Comparison of ENCODE assay signal across 10 cellular contexts in the genomic region with DNA sequence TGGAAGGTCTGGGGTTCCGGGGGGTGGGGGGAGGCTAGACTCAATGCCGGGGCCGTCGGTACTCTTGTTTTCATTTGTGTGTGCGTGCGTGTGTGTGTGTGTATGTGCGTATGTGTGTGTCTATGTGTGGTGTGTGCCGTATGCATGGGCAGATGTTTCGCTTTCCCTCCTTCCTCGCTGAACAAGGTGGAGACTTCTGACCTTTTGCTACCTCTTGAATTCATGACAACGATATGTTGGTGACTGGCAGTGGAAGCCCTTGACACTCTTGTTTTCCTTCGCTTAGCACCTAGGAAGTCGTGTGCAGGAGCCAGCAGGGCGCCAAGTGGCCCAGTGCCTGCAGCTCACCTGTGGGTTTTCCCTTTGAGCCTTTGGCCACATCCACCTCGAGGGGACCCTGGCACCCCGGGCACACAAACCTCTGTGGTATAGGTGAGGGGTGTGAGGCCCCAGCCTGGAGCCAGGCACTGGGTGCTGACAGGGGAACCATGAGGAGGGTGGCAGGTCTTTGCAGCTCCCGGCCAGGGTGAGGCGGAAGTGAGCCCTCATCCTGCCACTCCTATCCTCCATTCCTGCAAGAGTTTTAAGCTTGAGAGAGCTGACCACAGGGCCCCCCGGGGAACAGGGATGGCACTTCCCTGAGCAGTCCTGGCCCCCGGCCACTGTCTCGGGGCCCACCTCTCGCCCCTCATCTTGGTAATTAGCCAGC. TPM values are rescaled to one million over a fixed set of nuclear protein-coding genes. Genes with fewer than 3 reads are reported as not detected.
DNase-seq lines count a peak whose midpoint lies in the region; ATAC-seq and TF ChIP-seq lines count a peak whose summit lies in the region.
"Had no signal": no experiment of that assay in that cellular context is flagged by ENCODE, and none has a peak within 500 bp of the region (broad histone marks: within the 10 kb centered on the region; RNA-seq: fewer than 3 reads in every experiment).

No MANE protein-coding gene starts in this region.

- H3K27ac ChIP-seq in BLaER1 treated with 17β-estradiol and CSF1 and Interleukin-3, amounts not matched to agents 10 nM and 100 nM, result peak overlapping the region in 9 of 11 experiments; percentile 59 to 83 (median 73); a peak in 18 of 22 replicates
- H3K27ac ChIP-seq in body of pancreas, result peak overlapping the region in 1 of 4 donors; percentile 7

- peaks cover 27 to 52% (median 44%) of the 10 kb centered on the region in 11 experiments; a peak in 21 of 22 replicates for H3K36me3 ChIP-seq in BLaER1 treated with 17β-estradiol and CSF1 and Interleukin-3, amounts not matched to agents 10 nM and 100 nM
- H3K36me3 ChIP-seq in body of pancreas (replicated peaks in 1 of 2; ENCODE audit: insufficient read depth in 1 of 2, low read depth in 2 of 2), result peaks cover 0 to 10% of the 10 kb centered on the region in 2 donors

- no peaks in the 10 kb centered on the region for H3K4me1 Mint-ChIP-seq in natural killer cell treated with Interleukin-12 subunit alpha and Interleukin-12 subunit beta and Interleukin-15 and Interleukin-18, amount 100 ng/mL, for 72 hours (ENCODE audit: low read depth in 2 of 2)

- POLR2A ChIA-PET in HEK293T (lab: Yijun Ruan, JAX), result interaction anchor here (0.9 kb wide), 1 partner anchor 181 kb away, joined by 3 read pairs; no protein-coding TSS in a partner anchor

- DNase-seq in HEK293T (ENCODE audit: extremely low spot score) (peak; percentile 69), body of pancreas (peak; percentile 77 to 90 (median 83)), NCI-H2029 treated with DMSO at 0.1 percent for 48 hours (lab: John Stamatoyannopoulos, UW) (no peak), HuH-7.5 (ENCODE audit: low spot score) (no peak)
- DNase-seq in natural killer cell treated with Interleukin-12 subunit alpha and Interleukin-12 subunit beta and Interleukin-15 and Interleukin-18, amount 100 ng/mL, for 72 hours (ENCODE audit: low spot score), result peak; percentile 49
- DNase-seq: COR-L47, NCI-H748 treated with DMSO at 0.1 percent for 48 hours had no signal

- no peaks in the 10 kb centered on the region for H3K9me3 Mint-ChIP-seq in natural killer cell treated with Interleukin-12 subunit alpha and Interleukin-12 subunit beta and Interleukin-15 and Interleukin-18, amount 100 ng/mL, for 72 hours

- H3K27me3 ChIP-seq in BLaER1 treated with 17β-estradiol and CSF1 and Interleukin-3, amounts not matched to agents 10 nM and 100 nM, result no peaks in the 10 kb centered on the region
- no peaks in the 10 kb centered on the region for H3K27me3 ChIP-seq in body of pancreas

- H3K9ac ChIP-seq in BLaER1 treated with 17β-estradiol and CSF1 and Interleukin-3, amounts not matched to agents 10 nM and 100 nM, result peak overlapping the region in 9 of 11 experiments; percentile 3 to 71 (median 65); a peak in 16 of 22 replicates

- H3K4me3 ChIP-seq in BLaER1 treated with 17β-estradiol and CSF1 and Interleukin-3, amounts not matched to agents 10 nM and 100 nM, result no peak overlapping the region; a peak in 1 of 20 replicates
- H3K4me3 ChIP-seq in body of pancreas, result no peak overlapping the region

- ATAC-seq in body of pancreas (peak; percentile 78), GM21447 (IDR thresholded peaks at IDR 0.05; ENCODE audit: unreplicated experiment) (no peak), HG03159 (IDR thresholded peaks at IDR 0.05; ENCODE audit: unreplicated experiment) (no peak)
- ATAC-seq in natural killer cell treated with Interleukin-12 subunit alpha and Interleukin-12 subunit beta and Interleukin-15 and Interleukin-18, amount 100 ng/mL, for 72 hours, result no peak

- peak overlapping the region; percentile 52 to 87 (median 77) for H3K4me2 ChIP-seq in BLaER1 treated with 17β-estradiol and CSF1 and Interleukin-3, amounts not matched to agents 10 nM and 100 nM

- CTCF ChIA-PET in HEK293T (lab: Yijun Ruan, JAX), result interaction anchor here (0.5 to 0.8 kb wide), 3 partner anchors 9 to 195 kb away, joined by 3 read pairs; no protein-coding TSS in a partner anchor

- no peak overlapping the region for H3K27ac Mint-ChIP-seq in natural killer cell treated with Interleukin-12 subunit alpha and Interleukin-12 subunit beta and Interleukin-15 and Interleukin-18, amount 100 ng/mL, for 72 hours

- H3K9me3 ChIP-seq in BLaER1 treated with 17β-estradiol and CSF1 and Interleukin-3, amounts not matched to agents 10 nM and 100 nM (replicated peaks in 1 of 11), result no peaks in the 10 kb centered on the region
- no peaks in the 10 kb centered on the region for H3K9me3 ChIP-seq in body of pancreas

- peaks cover 66 to 95% (median 88%) of the 10 kb centered on the region in 11 experiments for H4K20me1 ChIP-seq in BLaER1 treated with 17β-estradiol and CSF1 and Interleukin-3, amounts not matched to agents 10 nM and 100 nM

- WGBS in body of pancreas, 2 donors, result 35 to 41% methylated on average over 17 to 22 of the region's 22 CpGs

- H3K4me1 ChIP-seq in BLaER1 treated with 17β-estradiol and CSF1 and Interleukin-3, amounts not matched to agents 10 nM and 100 nM, result peaks cover 46 to 96% (median 92%) of the 10 kb centered on the region in 10 experiments
- peaks cover 31% of the 10 kb centered on the region for H3K4me1 ChIP-seq in body of pancreas

- peak in 2 of 7 experiments; percentile 19 to 39 for TF ChIP-seq CTCF in body of pancreas (IDR thresholded peaks at IDR 0.05)

- no peak overlapping the region for H3K4me3 Mint-ChIP-seq in natural killer cell treated with Interleukin-12 subunit alpha and Interleukin-12 subunit beta and Interleukin-15 and Interleukin-18, amount 100 ng/mL, for 72 hours

- H3K27me3 Mint-ChIP-seq in natural killer cell treated with Interleukin-12 subunit alpha and Interleukin-12 subunit beta and Interleukin-15 and Interleukin-18, amount 100 ng/mL, for 72 hours, result no peaks in the 10 kb centered on the region

- TF ChIP-seq POLR2A in body of pancreas (IDR thresholded peaks at IDR 0.05), result peak in 1 of 3 donors; percentile 6

- intact Hi-C loops in body of pancreas (cut with DNase I), result no loop called here

- no peaks in the 10 kb centered on the region for H3K36me3 Mint-ChIP-seq in natural killer cell treated with Interleukin-12 subunit alpha and Interleukin-12 subunit beta and Interleukin-15 and Interleukin-18, amount 100 ng/mL, for 72 hours

TF ChIP-seq in HEK293T, 16 proteins besides CTCF, POLR2A, EP300 and RAD21:
- TF ChIP-seq HDGF (IDR thresholded peaks at IDR 0.05; ENCODE audit: borderline replicate concordance) (0 out of 2 replicates have a peak, but pooled peaks have one; percentile 28), ARNT (IDR thresholded peaks at IDR 0.05) (no peak), BHLHE40 (IDR thresholded peaks at IDR 0.05; ENCODE audit: borderline replicate concordance) (no peak), FOXM1 (IDR thresholded peaks at IDR 0.05; ENCODE audit: borderline replicate concordance) (no peak), L3MBTL2 (conservative IDR thresholded peaks at IDR 0.05) (no peak), CTBP1 (IDR thresholded peaks at IDR 0.05; ENCODE audit: borderline replicate concordance) (no peak), ZNF384 (IDR thresholded peaks at IDR 0.05) (no peak)

RNA-seq across cellular contexts. Expression of a gene that starts 19.3 kb away (rescaled TPM):
- total RNA-seq in body of pancreas, result under 1 TPM in 1 of 2 donors, not detected in 1; 0.33 TPM
- 1 to 10 TPM; 1.4 to 3.5 TPM for total RNA-seq in natural killer cell treated with Interleukin-12 subunit alpha and Interleukin-12 subunit beta and Interleukin-15 and Interleukin-18, amount 100 ng/mL, for 72 hours

RNA-seq across cellular contexts. Expression of a gene that starts 30.7 kb away (rescaled TPM):
- total RNA-seq in body of pancreas, result 1 to 10 TPM; 2.9 to 4.0 TPM
- total RNA-seq in natural killer cell treated with Interleukin-12 subunit alpha and Interleukin-12 subunit beta and Interleukin-15 and Interleukin-18, amount 100 ng/mL, for 72 hours, result 1 to 10 TPM; 7.4 to 9.7 TPM

Comparison
In these comparisons a context has a peak if more than half of its experiments do, and no peak if none do; other contexts are left out.
1. DNase-seq: peak in HEK293T (single experiment), body of pancreas (4 of 4) and natural killer cell treated with Interleukin-12 subunit alpha and Interleukin-12 subunit beta and Interleukin-15 and Interleukin-18, amount 100 ng/mL, for 72 hours (single experiment); none in NCI-H2029 treated with DMSO at 0.1 percent for 48 hours (single experiment) and HuH-7.5 (single experiment).